In the genomic region with DNA sequence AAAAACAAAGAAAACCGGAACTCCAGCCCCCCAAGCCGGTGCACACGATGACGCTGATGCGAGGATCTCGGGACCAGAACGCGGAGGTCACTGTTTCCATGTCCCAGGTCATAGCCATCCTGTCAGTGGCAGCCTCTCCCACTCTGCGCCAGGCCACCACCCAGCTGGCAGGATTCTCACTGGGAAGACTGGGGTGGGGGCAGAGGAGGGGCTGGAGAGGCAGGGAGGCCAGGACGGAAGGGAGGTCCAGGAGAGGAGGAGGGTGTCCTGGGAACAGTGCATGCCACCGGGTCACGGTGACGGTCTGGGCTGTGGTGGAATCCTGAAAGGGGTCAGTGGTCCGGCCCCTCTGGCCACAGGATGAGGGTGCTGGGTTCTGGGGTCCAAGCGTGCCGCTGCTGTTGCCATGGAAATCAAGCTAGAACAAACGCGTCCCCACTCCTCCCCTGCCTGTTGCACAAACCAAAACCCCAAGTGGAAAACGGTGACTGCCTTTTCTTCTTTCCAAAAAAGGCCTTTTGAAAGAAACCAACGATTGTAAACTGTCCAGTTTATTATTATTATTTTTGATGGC, we compare ENCODE assay signal across 13 cellular contexts.
"Had no signal": no experiment of that assay in that cellular context is flagged by ENCODE, and none has a peak within 500 bp of the region (broad histone marks: within the 10 kb centered on the region; RNA-seq: fewer than 3 reads in every experiment).

No MANE protein-coding gene starts in this region.

- H3K79me2 ChIP-seq: parathyroid adenoma had no signal

- H3K27me3 Mint-ChIP-seq: activated B cell treated with CpG ODN at 0.5 μM for 24 hours; activated CD4-positive, alpha-beta T cell treated with anti-CD3 and anti-CD28 coated beads, Interleukin-2, amount 10 ng/mL, durations not matched to agents 7 days and 5 days; stimulated activated naive B cell treated with anti-CD40 and anti-IgM and Interleukin-4, amounts not matched to agents 10 μg/mL and 1 μg/mL and 100 μg/mL, for 72 hours had no signal

- H3K4me3 Mint-ChIP-seq: activated B cell treated with CpG ODN at 0.5 μM for 24 hours; activated CD4-positive, alpha-beta T cell treated with anti-CD3 and anti-CD28 coated beads, Interleukin-2, amount 10 ng/mL, durations not matched to agents 7 days and 5 days; stimulated activated naive B cell treated with anti-CD40 and anti-IgM and Interleukin-4, amounts not matched to agents 10 μg/mL and 1 μg/mL and 100 μg/mL, for 72 hours had no signal

- H3K9me3 Mint-ChIP-seq: activated B cell treated with CpG ODN at 0.5 μM for 24 hours; activated CD4-positive, alpha-beta T cell treated with anti-CD3 and anti-CD28 coated beads, Interleukin-2, amount 10 ng/mL, durations not matched to agents 7 days and 5 days; stimulated activated naive B cell treated with anti-CD40 and anti-IgM and Interleukin-4, amounts not matched to agents 10 μg/mL and 1 μg/mL and 100 μg/mL, for 72 hours had no signal

- H3K27ac ChIP-seq: left lung, parathyroid adenoma, transverse colon had no signal

- H3K27me3 ChIP-seq: left lung, transverse colon had no signal

- H3K9ac ChIP-seq: parathyroid adenoma had no signal

- DNase-seq: activated B cell treated with CpG ODN at 0.5 μM for 24 hours; activated CD4-positive, alpha-beta T cell treated with anti-CD3 and anti-CD28 coated beads, Interleukin-2, amount 10 ng/mL, durations not matched to agents 7 days and 5 days; activated CD8-positive, alpha-beta memory T cell treated with anti-CD3 and anti-CD28 coated beads, Interleukin-2, amount 50 U/mL, for 48 hours; activated naive CD4-positive, alpha-beta T cell; hippocampal formation; kidney; left lung; stimulated activated CD4-positive, alpha-beta T cell treated with anti-CD3 and anti-CD28 coated beads, Interleukin-2, amount 100 ng/mL, for 48 hours; stimulated activated naive B cell treated with anti-CD40 and anti-IgM and Interleukin-4, amounts not matched to agents 10 μg/mL and 1 μg/mL and 100 μg/mL, for 72 hours; SW 1271; transverse colon had no signal

- H3K9me3 ChIP-seq: left lung, transverse colon had no signal

- ATAC-seq: esophagus mucosa; left lung; stimulated activated naive B cell treated with anti-CD40 and anti-IgM and Interleukin-4, amounts not matched to agents 10 μg/mL and 1 μg/mL and 100 μg/mL, for 72 hours had no signal

- H3K36me3 ChIP-seq: transverse colon had no signal

- H3K27ac Mint-ChIP-seq: activated B cell treated with CpG ODN at 0.5 μM for 24 hours; activated CD4-positive, alpha-beta T cell treated with anti-CD3 and anti-CD28 coated beads, Interleukin-2, amount 10 ng/mL, durations not matched to agents 7 days and 5 days; stimulated activated naive B cell treated with anti-CD40 and anti-IgM and Interleukin-4, amounts not matched to agents 10 μg/mL and 1 μg/mL and 100 μg/mL, for 72 hours had no signal

- H2AFZ ChIP-seq: parathyroid adenoma had no signal

- H3K4me3 ChIP-seq: left lung, transverse colon had no signal

- H3K4me1 Mint-ChIP-seq: activated B cell treated with CpG ODN at 0.5 μM for 24 hours had no signal
